ENCODE assay signal across 23 cellular contexts in genomic region chr6:80363501-80363900, GRCh38.
"Had no signal": no experiment of that assay in that cellular context is flagged by ENCODE, and none has a peak within 500 bp of the region (broad histone marks: within the 10 kb centered on the region; RNA-seq: fewer than 3 reads in every experiment).

No MANE protein-coding gene starts in this region.

- H3K9me3 ChIP-seq: tibial nerve, uterus had no signal

- H3K4me1 ChIP-seq: uterus had no signal

- DNase-seq: activated B cell treated with CpG ODN at 0.5 μM for 24 hours; activated CD4-positive, alpha-beta memory T cell treated with anti-CD3 and anti-CD28 coated beads for 36 hours; activated CD4-positive, alpha-beta T cell treated with anti-CD3 and anti-CD28 coated beads for 4 hours; activated gamma-delta T cell treated with Interleukin-2 at 50 U/mL for 16 hours; activated T-cell treated with anti-CD3 and anti-CD28 coated beads for 4 hours; amniotic stem cell; erythroblast; hypothalamus; kidney; stimulated activated naive CD8-positive, alpha-beta T cell treated with anti-CD3 and anti-CD28 coated beads, Interleukin-15, Interleukin-2, amounts not matched to agents 100 U/mL and 50 U/mL, for 24 hours; substantia nigra; uterus had no signal

- H3K36me3 Mint-ChIP-seq: activated naive CD4-positive, alpha-beta T cell treated with anti-CD3 and anti-CD28 coated beads, Interleukin-2, amount 50 U/mL, for 72 hours had no signal

- H3K4me1 Mint-ChIP-seq: activated B cell treated with CpG ODN at 0.5 μM for 24 hours had no signal

- H3K4me3 Mint-ChIP-seq: activated B cell treated with CpG ODN at 0.5 μM for 24 hours; activated CD4-positive, alpha-beta memory T cell treated with anti-CD3 and anti-CD28 coated beads for 36 hours; activated T-helper 1 cell treated with anti-CD3 and anti-CD28 coated beads, Interleukin-12 subunit alpha, Interleukin-12 subunit beta, Interleukin-2, Interleukin-4 antibody, amounts not matched to agents 30 ng/mL and 10 ng/mL and 1 ng/mL, durations not matched to agents 14 hours and 24 hours and 36 hours; mesothelial cell of epicardium; neural crest cell; T-helper 2 cell treated with Interferon-gamma antibody and Interleukin-4, amounts not matched to agents 5 μg/mL and 100 μg/mL, for 36 hours had no signal

- H3K27me3 Mint-ChIP-seq: activated B cell treated with CpG ODN at 0.5 μM for 24 hours; activated CD4-positive, alpha-beta memory T cell treated with anti-CD3 and anti-CD28 coated beads for 36 hours; progenitor cell of endocrine pancreas had no signal

- H3K36me3 ChIP-seq: cardiac muscle cell, tibial nerve, uterus had no signal

- H3K4me3 ChIP-seq: cardiac muscle cell, lung, skin epidermis, tibial nerve, uterus had no signal

- H3K27me3 ChIP-seq: cardiac muscle cell, tibial nerve, uterus had no signal

- ATAC-seq: activated naive CD4-positive, alpha-beta T cell treated with anti-CD3 and anti-CD28 coated beads, Interleukin-2, amount 50 U/mL, for 72 hours; left lobe of liver; stimulated activated naive CD8-positive, alpha-beta T cell treated with anti-CD3 and anti-CD28 coated beads, Interleukin-15, Interleukin-2, amounts not matched to agents 100 U/mL and 50 U/mL, for 24 hours had no signal

- H3K9me3 Mint-ChIP-seq: activated CD4-positive, alpha-beta memory T cell treated with anti-CD3 and anti-CD28 coated beads for 36 hours; activated naive CD4-positive, alpha-beta T cell treated with anti-CD3 and anti-CD28 coated beads, Interleukin-2, amount 50 U/mL, for 72 hours; activated T-helper 1 cell treated with anti-CD3 and anti-CD28 coated beads, Interleukin-12 subunit alpha, Interleukin-12 subunit beta, Interleukin-2, Interleukin-4 antibody, amounts not matched to agents 30 ng/mL and 10 ng/mL and 1 ng/mL, durations not matched to agents 14 hours and 24 hours and 36 hours; T-helper 2 cell treated with Interferon-gamma antibody and Interleukin-4, amounts not matched to agents 5 μg/mL and 100 μg/mL, for 36 hours had no signal

- H3K27ac Mint-ChIP-seq: activated B cell treated with CpG ODN at 0.5 μM for 24 hours; activated CD4-positive, alpha-beta memory T cell treated with anti-CD3 and anti-CD28 coated beads for 36 hours; activated naive CD4-positive, alpha-beta T cell treated with anti-CD3 and anti-CD28 coated beads, Interleukin-2, amount 50 U/mL, for 72 hours; activated T-helper 1 cell treated with anti-CD3 and anti-CD28 coated beads, Interleukin-12 subunit alpha, Interleukin-12 subunit beta, Interleukin-2, Interleukin-4 antibody, amounts not matched to agents 30 ng/mL and 10 ng/mL and 1 ng/mL, durations not matched to agents 14 hours and 24 hours and 36 hours; mesothelial cell of epicardium; progenitor cell of endocrine pancreas; T-helper 2 cell treated with Interferon-gamma antibody and Interleukin-4, amounts not matched to agents 5 μg/mL and 100 μg/mL, for 36 hours had no signal

- H3K27ac ChIP-seq: cardiac muscle cell, skin epidermis, tibial nerve, uterus had no signal
